ENCODE assay signal across 1 cellular context in genomic region chr1:226223157-226223785, GRCh38.
TF ChIP-seq lines count a peak whose summit lies in the region.

TSS of gene MIXL1 (plus strand) at chr1:226223664. CDS start at chr1:226223682, 18 bp downstream.

TF ChIP-seq in HepG2, 621 proteins besides CTCF, POLR2A, EP300 and RAD21 (continued from another document and continues in another):
- no peak for TF ChIP-seq ZNF646 (CRISPR knock-in tag; IDR thresholded peaks at IDR 0.05)
- peak; percentile 88 for TF ChIP-seq SRF (IDR thresholded peaks at IDR 0.05; ENCODE audit: low read depth, low read length)
- 0 out of 2 replicates have a peak, but pooled peaks have one; percentile 61 for TF ChIP-seq DPF2 (CRISPR knock-in tag; IDR thresholded peaks at IDR 0.05; ENCODE audit: borderline replicate concordance, low read depth)
- TF ChIP-seq SALL1 (CRISPR knock-in tag; IDR thresholded peaks at IDR 0.05): peak; percentile 89
- TF ChIP-seq UBTF (CRISPR knock-in tag; IDR thresholded peaks at IDR 0.05): peak; percentile 81
- no peak for TF ChIP-seq ZNF3 (CRISPR knock-in tag; IDR thresholded peaks at IDR 0.05)
- no peak for TF ChIP-seq CBX2 (IDR thresholded peaks at IDR 0.05; ENCODE audit: low read depth, low read length)
- no peak for TF ChIP-seq CBX2 (CRISPR knock-in tag; IDR thresholded peaks at IDR 0.05; ENCODE audit: low read depth)
- no peak for TF ChIP-seq NFE2L1 (CRISPR knock-in tag; IDR thresholded peaks at IDR 0.05; ENCODE audit: borderline replicate concordance)
- peak; percentile 68 for TF ChIP-seq ZSCAN25 (CRISPR knock-in tag; IDR thresholded peaks at IDR 0.05)
- no peak for TF ChIP-seq CC2D1A (CRISPR knock-in tag; IDR thresholded peaks at IDR 0.05)
- no peak for TF ChIP-seq ZNF644 (CRISPR knock-in tag; IDR thresholded peaks at IDR 0.05; ENCODE audit: low read depth)
- peak; percentile 47; the same call in 1 of the 2 replicates for TF ChIP-seq FOXA3 (CRISPR knock-in tag; IDR thresholded peaks at IDR 0.05)
- TF ChIP-seq TEAD3 (CRISPR knock-in tag; optimal IDR thresholded peaks at IDR 0.05; ENCODE audit: borderline replicate concordance): no peak
- TF ChIP-seq SMAD9 (CRISPR knock-in tag; IDR thresholded peaks at IDR 0.05): no peak
- TF ChIP-seq PCBP2 (optimal IDR thresholded peaks at IDR 0.05; ENCODE audit: low read depth, low read length, poor library complexity, severe bottlenecking): no peak
- TF ChIP-seq ETV5 (CRISPR knock-in tag; IDR thresholded peaks at IDR 0.05; ENCODE audit: borderline replicate concordance): peak; percentile 89
- TF ChIP-seq ZNF547 (CRISPR knock-in tag; IDR thresholded peaks at IDR 0.05): no peak
- TF ChIP-seq, protein P1, sequence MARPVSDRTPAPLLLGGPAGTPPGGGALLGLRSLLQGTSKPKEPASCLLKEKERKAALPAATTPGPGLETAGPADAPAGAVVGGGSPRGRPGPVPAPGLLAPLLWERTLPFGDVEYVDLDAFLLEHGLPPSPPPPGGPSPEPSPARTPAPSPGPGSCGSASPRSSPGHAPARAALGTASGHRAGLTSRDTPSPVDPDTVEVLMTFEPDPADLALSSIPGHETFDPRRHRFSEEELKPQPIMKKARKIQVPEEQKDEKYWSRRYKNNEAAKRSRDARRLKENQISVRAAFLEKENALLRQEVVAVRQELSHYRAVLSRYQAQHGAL (CRISPR knock-in tag; IDR thresholded peaks at IDR 0.05; ENCODE audit: not compliant biosample characterization): no peak
- TF ChIP-seq HOXA7 (CRISPR knock-in tag; IDR thresholded peaks at IDR 0.05): no peak
- TF ChIP-seq PHF20 (CRISPR knock-in tag; IDR thresholded peaks at IDR 0.05): peak; percentile 18; the same call in 1 of the 2 replicates
- TF ChIP-seq GABPA (IDR thresholded peaks at IDR 0.05; ENCODE audit: low read depth, low read length): no peak; the same call in 1 of the 2 replicates
- TF ChIP-seq GABPA (CRISPR knock-in tag; IDR thresholded peaks at IDR 0.05; ENCODE audit: low read depth): 0 out of 2 replicates have a peak, but pooled peaks have one; percentile 11
- TF ChIP-seq, protein P2, sequence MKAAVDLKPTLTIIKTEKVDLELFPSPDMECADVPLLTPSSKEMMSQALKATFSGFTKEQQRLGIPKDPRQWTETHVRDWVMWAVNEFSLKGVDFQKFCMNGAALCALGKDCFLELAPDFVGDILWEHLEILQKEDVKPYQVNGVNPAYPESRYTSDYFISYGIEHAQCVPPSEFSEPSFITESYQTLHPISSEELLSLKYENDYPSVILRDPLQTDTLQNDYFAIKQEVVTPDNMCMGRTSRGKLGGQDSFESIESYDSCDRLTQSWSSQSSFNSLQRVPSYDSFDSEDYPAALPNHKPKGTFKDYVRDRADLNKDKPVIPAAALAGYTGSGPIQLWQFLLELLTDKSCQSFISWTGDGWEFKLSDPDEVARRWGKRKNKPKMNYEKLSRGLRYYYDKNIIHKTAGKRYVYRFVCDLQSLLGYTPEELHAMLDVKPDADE (CRISPR knock-in tag; IDR thresholded peaks at IDR 0.05): no peak
- peak; percentile 25; the same call in 1 of the 2 replicates for TF ChIP-seq ZBTB7A (CRISPR knock-in tag; IDR thresholded peaks at IDR 0.05)
- TF ChIP-seq KDM5A (IDR thresholded peaks at IDR 0.05; ENCODE audit: borderline replicate concordance, low read length): no peak
- TF ChIP-seq KMT2B (CRISPR knock-in tag; IDR thresholded peaks at IDR 0.05): peak; percentile 30; the same call in 1 of the 2 replicates
- TF ChIP-seq MIXL1 (CRISPR knock-in tag; IDR thresholded peaks at IDR 0.05): no peak
- TF ChIP-seq RBM22 (optimal IDR thresholded peaks at IDR 0.05; ENCODE audit: low read length): no peak
- TF ChIP-seq, protein P3, sequence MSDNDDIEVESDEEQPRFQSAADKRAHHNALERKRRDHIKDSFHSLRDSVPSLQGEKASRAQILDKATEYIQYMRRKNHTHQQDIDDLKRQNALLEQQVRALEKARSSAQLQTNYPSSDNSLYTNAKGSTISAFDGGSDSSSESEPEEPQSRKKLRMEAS (IDR thresholded peaks at IDR 0.05): peak; percentile 73
- no peak for TF ChIP-seq ZNF564 (CRISPR knock-in tag; IDR thresholded peaks at IDR 0.05)
- TF ChIP-seq ZFY (CRISPR knock-in tag; IDR thresholded peaks at IDR 0.05): peak; percentile 44
- TF ChIP-seq, protein P4, sequence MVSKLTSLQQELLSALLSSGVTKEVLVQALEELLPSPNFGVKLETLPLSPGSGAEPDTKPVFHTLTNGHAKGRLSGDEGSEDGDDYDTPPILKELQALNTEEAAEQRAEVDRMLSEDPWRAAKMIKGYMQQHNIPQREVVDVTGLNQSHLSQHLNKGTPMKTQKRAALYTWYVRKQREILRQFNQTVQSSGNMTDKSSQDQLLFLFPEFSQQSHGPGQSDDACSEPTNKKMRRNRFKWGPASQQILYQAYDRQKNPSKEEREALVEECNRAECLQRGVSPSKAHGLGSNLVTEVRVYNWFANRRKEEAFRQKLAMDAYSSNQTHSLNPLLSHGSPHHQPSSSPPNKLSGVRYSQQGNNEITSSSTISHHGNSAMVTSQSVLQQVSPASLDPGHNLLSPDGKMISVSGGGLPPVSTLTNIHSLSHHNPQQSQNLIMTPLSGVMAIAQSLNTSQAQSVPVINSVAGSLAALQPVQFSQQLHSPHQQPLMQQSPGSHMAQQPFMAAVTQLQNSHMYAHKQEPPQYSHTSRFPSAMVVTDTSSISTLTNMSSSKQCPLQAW (CRISPR knock-in tag; IDR thresholded peaks at IDR 0.05): peak; percentile 59; the same call in 1 of the 2 replicates
- no peak for TF ChIP-seq PTBP1 (IDR thresholded peaks at IDR 0.05; ENCODE audit: low read depth, low read length, poor library complexity, severe bottlenecking)
- TF ChIP-seq ZNF607 (CRISPR knock-in tag; IDR thresholded peaks at IDR 0.05; ENCODE audit: borderline replicate concordance): no peak
- 0 out of 2 replicates have a peak, but pooled peaks have one; percentile 58 for TF ChIP-seq MAZ (IDR thresholded peaks at IDR 0.05; ENCODE audit: borderline replicate concordance, low read depth, low read length)
- TF ChIP-seq MAZ (CRISPR knock-in tag; IDR thresholded peaks at IDR 0.05; ENCODE audit: low read depth): peak; percentile 27
- TF ChIP-seq, protein P5, sequence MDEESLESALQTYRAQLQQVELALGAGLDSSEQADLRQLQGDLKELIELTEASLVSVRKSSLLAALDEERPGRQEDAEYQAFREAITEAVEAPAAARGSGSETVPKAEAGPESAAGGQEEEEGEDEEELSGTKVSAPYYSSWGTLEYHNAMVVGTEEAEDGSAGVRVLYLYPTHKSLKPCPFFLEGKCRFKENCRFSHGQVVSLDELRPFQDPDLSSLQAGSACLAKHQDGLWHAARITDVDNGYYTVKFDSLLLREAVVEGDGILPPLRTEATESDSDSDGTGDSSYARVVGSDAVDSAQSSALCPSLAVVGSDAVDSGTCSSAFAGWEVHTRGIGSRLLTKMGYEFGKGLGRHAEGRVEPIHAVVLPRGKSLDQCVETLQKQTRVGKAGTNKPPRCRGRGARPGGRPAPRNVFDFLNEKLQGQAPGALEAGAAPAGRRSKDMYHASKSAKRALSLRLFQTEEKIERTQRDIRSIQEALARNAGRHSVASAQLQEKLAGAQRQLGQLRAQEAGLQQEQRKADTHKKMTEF (CRISPR knock-in tag; IDR thresholded peaks at IDR 0.05): peak; percentile 50; the same call in 1 of the 2 replicates
- no peak for TF ChIP-seq NRL (CRISPR knock-in tag; IDR thresholded peaks at IDR 0.05; ENCODE audit: borderline replicate concordance)
- TF ChIP-seq ZNF792 (CRISPR knock-in tag; IDR thresholded peaks at IDR 0.05): 0 out of 2 replicates have a peak, but pooled peaks have one; percentile 64
- TF ChIP-seq NFYC (CRISPR knock-in tag; IDR thresholded peaks at IDR 0.05): 0 out of 2 replicates have a peak, but pooled peaks have one; percentile 22
- peak; percentile 60; the same call in 1 of the 2 replicates for TF ChIP-seq SPEN (CRISPR knock-in tag; IDR thresholded peaks at IDR 0.05; ENCODE audit: low read depth)
- TF ChIP-seq SP1 (IDR thresholded peaks at IDR 0.05): no peak
- TF ChIP-seq SP1 (CRISPR knock-in tag; IDR thresholded peaks at IDR 0.05): peak; percentile 44; the same call in 1 of the 2 replicates
- TF ChIP-seq ZNF343 (CRISPR knock-in tag; IDR thresholded peaks at IDR 0.05): no peak
- TF ChIP-seq SMC3 (IDR thresholded peaks at IDR 0.05; ENCODE audit: low read length): no peak
- peak; percentile 81; the same call in 1 of the 2 replicates for TF ChIP-seq ZNF503 (CRISPR knock-in tag; IDR thresholded peaks at IDR 0.05)
- peak; percentile 55; the same call in 1 of the 2 replicates for TF ChIP-seq TAF1 (CRISPR knock-in tag; IDR thresholded peaks at IDR 0.05)
- TF ChIP-seq, protein P6, sequence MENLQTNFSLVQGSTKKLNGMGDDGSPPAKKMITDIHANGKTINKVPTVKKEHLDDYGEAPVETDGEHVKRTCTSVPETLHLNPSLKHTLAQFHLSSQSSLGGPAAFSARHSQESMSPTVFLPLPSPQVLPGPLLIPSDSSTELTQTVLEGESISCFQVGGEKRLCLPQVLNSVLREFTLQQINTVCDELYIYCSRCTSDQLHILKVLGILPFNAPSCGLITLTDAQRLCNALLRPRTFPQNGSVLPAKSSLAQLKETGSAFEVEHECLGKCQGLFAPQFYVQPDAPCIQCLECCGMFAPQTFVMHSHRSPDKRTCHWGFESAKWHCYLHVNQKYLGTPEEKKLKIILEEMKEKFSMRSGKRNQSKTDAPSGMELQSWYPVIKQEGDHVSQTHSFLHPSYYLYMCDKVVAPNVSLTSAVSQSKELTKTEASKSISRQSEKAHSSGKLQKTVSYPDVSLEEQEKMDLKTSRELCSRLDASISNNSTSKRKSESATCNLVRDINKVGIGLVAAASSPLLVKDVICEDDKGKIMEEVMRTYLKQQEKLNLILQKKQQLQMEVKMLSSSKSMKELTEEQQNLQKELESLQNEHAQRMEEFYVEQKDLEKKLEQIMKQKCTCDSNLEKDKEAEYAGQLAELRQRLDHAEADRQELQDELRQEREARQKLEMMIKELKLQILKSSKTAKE (CRISPR knock-in tag; IDR thresholded peaks at IDR 0.05; ENCODE audit: borderline replicate concordance): peak; percentile 89
- peak; percentile 98 for TF ChIP-seq SP5 (CRISPR knock-in tag; IDR thresholded peaks at IDR 0.05; ENCODE audit: borderline replicate concordance, low read depth)
